Comparison of ENCODE assay signal across 15 cellular contexts in genomic region chr13:72458701-72459100, GRCh38.
DNase-seq lines count a peak whose midpoint lies in the region; ATAC-seq and TF ChIP-seq lines count a peak whose summit lies in the region.
"Had no signal": no experiment of that assay in that cellular context is flagged by ENCODE, and none has a peak within 500 bp of the region (broad histone marks: within the 10 kb centered on the region; RNA-seq: fewer than 3 reads in every experiment).

No MANE protein-coding gene starts in this region.

- CTCF ChIA-PET in naive thymus-derived CD4-positive, alpha-beta T cell (lab: Charles Lee): no interaction called here

- H3K9me3 Mint-ChIP-seq in endodermal cell: no peaks in the 10 kb centered on the region
- H3K9me3 Mint-ChIP-seq in naive thymus-derived CD4-positive, alpha-beta T cell: peaks cover 0 to 8% (median 0%) of the 10 kb centered on the region in 11 donors
- H3K9me3 Mint-ChIP-seq: T-helper 1 cell treated with Interleukin-12 subunit alpha and Interleukin-12 subunit beta and Interleukin-4 antibody, amounts not matched to agents 30 μg/mL and 1 μg/mL, for 36 hours had no signal

- TF ChIP-seq CTCF in astrocyte of the cerebellum (IDR thresholded peaks at IDR 0.05; ENCODE audit: low read depth, low read length, missing control alignments) (no peak), endodermal cell (conservative IDR thresholded peaks at IDR 0.05) (no peak), right atrium auricular region (IDR thresholded peaks at IDR 0.05) (no peak)

- no peaks in the 10 kb centered on the region for H3K36me3 Mint-ChIP-seq in endodermal cell (ENCODE audit: low read depth)
- no peaks in the 10 kb centered on the region for H3K36me3 Mint-ChIP-seq in naive thymus-derived CD4-positive, alpha-beta T cell

- H3K4me3 Mint-ChIP-seq in endodermal cell: no peak overlapping the region
- H3K4me3 Mint-ChIP-seq in naive thymus-derived CD4-positive, alpha-beta T cell: no peak overlapping the region
- H3K4me3 Mint-ChIP-seq: T-helper 1 cell treated with Interleukin-12 subunit alpha and Interleukin-12 subunit beta and Interleukin-4 antibody, amounts not matched to agents 30 μg/mL and 1 μg/mL, for 36 hours had no signal

- H3K27ac ChIP-seq in endodermal cell (ENCODE audit: low read depth, low read length): no peak overlapping the region
- H3K27ac ChIP-seq in naive thymus-derived CD4-positive, alpha-beta T cell (ENCODE audit: low read depth, low read length): no peak overlapping the region
- H3K27ac ChIP-seq in right atrium auricular region: no peak overlapping the region
- H3K27ac ChIP-seq: coronary artery had no signal

- H3K27ac Mint-ChIP-seq in endodermal cell: no peak overlapping the region
- H3K27ac Mint-ChIP-seq in naive thymus-derived CD4-positive, alpha-beta T cell: no peak overlapping the region
- H3K27ac Mint-ChIP-seq: T-helper 1 cell treated with Interleukin-12 subunit alpha and Interleukin-12 subunit beta and Interleukin-4 antibody, amounts not matched to agents 30 μg/mL and 1 μg/mL, for 36 hours had no signal

- H3K27me3 ChIP-seq in endodermal cell (ENCODE audit: control insufficient read depth, insufficient read depth, low read length, poor library complexity, severe bottlenecking) (no peaks in the 10 kb centered on the region), right atrium auricular region (no peaks in the 10 kb centered on the region)
- H3K27me3 ChIP-seq in naive thymus-derived CD4-positive, alpha-beta T cell (ENCODE audit: control insufficient read depth in 2 of 2, insufficient read depth in 2 of 2, low read length in 2 of 2): no peaks in the 10 kb centered on the region

- no peaks in the 10 kb centered on the region for H3K4me1 Mint-ChIP-seq in endodermal cell
- H3K4me1 Mint-ChIP-seq in naive thymus-derived CD4-positive, alpha-beta T cell: no peaks in the 10 kb centered on the region

- no peak overlapping the region for H3K9ac ChIP-seq in endodermal cell (ENCODE audit: extremely low read depth, low read length, poor library complexity, severe bottlenecking)

- DNase-seq in astrocyte of the cerebellum (ENCODE audit: low read depth) (peak; percentile 16), kidney glomerular epithelial cell (lab: John Stamatoyannopoulos, UW) (peak; percentile 29), endodermal cell (no peak), right atrium auricular region (ENCODE audit: low spot score) (no peak)
- no peak for DNase-seq in naive thymus-derived CD4-positive, alpha-beta T cell
- no peak for DNase-seq in activated CD8-positive, alpha-beta memory T cell treated with anti-CD3 and anti-CD28 coated beads, Interleukin-2, amount 50 U/mL, for 48 hours
- DNase-seq: GF-D8, glutamatergic neuron, midbrain, NCI-H187 had no signal

- WGBS in endodermal cell (ENCODE audit: insufficient coverage in 1 of 2, insufficient read length in 1 of 2), 2 experiments: 13 to 16% methylated on average over 1 of the region's 1 CpG

- ATAC-seq in GM18502 (IDR thresholded peaks at IDR 0.05; ENCODE audit: poor library complexity, unreplicated experiment) (peak; percentile 78), HG03342 (IDR thresholded peaks at IDR 0.05; ENCODE audit: unreplicated experiment) (peak; percentile 73)
- no peak for ATAC-seq in naive thymus-derived CD4-positive, alpha-beta T cell
- ATAC-seq: K562 had no signal

- in situ Hi-C loops in astrocyte of the cerebellum (cut with HindIII; ENCODE audit: low sequenced_read_pairs): loop anchor here (5.0 kb wide), 1 partner anchor 39 kb away; no protein-coding TSS in a partner anchor

- POLR2A ChIA-PET in naive thymus-derived CD4-positive, alpha-beta T cell (lab: Charles Lee): no interaction called here

- H3K36me3 ChIP-seq in endodermal cell (ENCODE audit: control insufficient read depth, insufficient read depth, low read length) (no peaks in the 10 kb centered on the region), right atrium auricular region (no peaks in the 10 kb centered on the region)
- H3K36me3 ChIP-seq in naive thymus-derived CD4-positive, alpha-beta T cell (ENCODE audit: control insufficient read depth in 2 of 3, insufficient read depth in 3 of 3, low read length in 3 of 3): no peaks in the 10 kb centered on the region

- H3K9me3 ChIP-seq in endodermal cell (ENCODE audit: control insufficient read depth, low read length) (no peaks in the 10 kb centered on the region), right atrium auricular region (peaks cover 0 to 5% of the 10 kb centered on the region in 2 donors)
- H3K9me3 ChIP-seq in naive thymus-derived CD4-positive, alpha-beta T cell (ENCODE audit: control insufficient read depth in 2 of 3, low read length in 3 of 3): no peaks in the 10 kb centered on the region

- H3K4me1 ChIP-seq in endodermal cell (ENCODE audit: control insufficient read depth, insufficient read depth, low read length): no peaks in the 10 kb centered on the region
- H3K4me1 ChIP-seq in naive thymus-derived CD4-positive, alpha-beta T cell (ENCODE audit: control insufficient read depth in 2 of 2, insufficient read depth in 2 of 2, low read length in 2 of 2): no peaks in the 10 kb centered on the region
- H3K4me1 ChIP-seq in right atrium auricular region: no peaks in the 10 kb centered on the region

- no peaks in the 10 kb centered on the region for H3K27me3 Mint-ChIP-seq in endodermal cell (ENCODE audit: insufficient read depth)
- peaks cover 0 to 14% (median 0%) of the 10 kb centered on the region in 5 donors for H3K27me3 Mint-ChIP-seq in naive thymus-derived CD4-positive, alpha-beta T cell

- intact Hi-C loops in naive thymus-derived CD4-positive, alpha-beta T cell (cut with micrococcal nuclease): no loop called here

- H3K4me3 ChIP-seq in astrocyte of the cerebellum (ENCODE audit: low read depth, low read length): no peak overlapping the region
- H3K4me3 ChIP-seq in endodermal cell (ENCODE audit: low read length): no peak overlapping the region
- H3K4me3 ChIP-seq in naive thymus-derived CD4-positive, alpha-beta T cell (ENCODE audit: low read length): no peak overlapping the region
- no peak overlapping the region for H3K4me3 ChIP-seq in right atrium auricular region
- H3K4me3 ChIP-seq: coronary artery, K562 had no signal

Comparison
In these comparisons a context has a peak if more than half of its experiments do, and no peak if none do; other contexts are left out.
1. DNase-seq: peak in astrocyte of the cerebellum (single experiment) and kidney glomerular epithelial cell (single experiment); none in endodermal cell (single experiment), naive thymus-derived CD4-positive, alpha-beta T cell (0 of 9), activated CD8-positive, alpha-beta memory T cell treated with anti-CD3 and anti-CD28 coated beads, Interleukin-2, amount 50 U/mL, for 48 hours (single experiment) and right atrium auricular region (single experiment).